ENCODE assay signal across 9 cellular contexts in genomic region chr13:111531505-111531904, GRCh38.
DNase-seq lines count a peak whose midpoint lies in the region; ATAC-seq and TF ChIP-seq lines count a peak whose summit lies in the region.
"Had no signal": no experiment of that assay in that cellular context is flagged by ENCODE, and none has a peak within 500 bp of the region (broad histone marks: within the 10 kb centered on the region; RNA-seq: fewer than 3 reads in every experiment).

No MANE protein-coding gene starts in this region.

- no peak overlapping the region for H4K8ac ChIP-seq in H9 (replicated peaks; ENCODE audit: insufficient read length, low read depth, low read length)

- H3K79me2 ChIP-seq in H9 (ENCODE audit: insufficient read depth, low read length) (no peaks in the 10 kb centered on the region), PC-9 (ENCODE audit: low read depth) (no peaks in the 10 kb centered on the region)

- no peak for ATAC-seq in activated CD8-positive, alpha-beta T cell treated with anti-CD3 and anti-CD28 coated beads, Interleukin-2, amount 10 ng/mL, durations not matched to agents 7 days and 5 days

- no peaks in the 10 kb centered on the region for H3K36me3 Mint-ChIP-seq in H9 (ENCODE audit: insufficient read depth in 1 of 3, low read depth in 3 of 3)
- no peaks in the 10 kb centered on the region for H3K36me3 Mint-ChIP-seq in nephron (ENCODE audit: low read depth)
- no peaks in the 10 kb centered on the region for H3K36me3 Mint-ChIP-seq in CD4-positive, alpha-beta memory T cell
- H3K36me3 Mint-ChIP-seq in activated CD8-positive, alpha-beta T cell treated with anti-CD3 and anti-CD28 coated beads, Interleukin-2, amount 10 ng/mL, durations not matched to agents 7 days and 5 days (ENCODE audit: low read depth), result no peaks in the 10 kb centered on the region
- no peaks in the 10 kb centered on the region for H3K36me3 Mint-ChIP-seq in activated T-helper 2 cell treated with anti-CD3 and anti-CD28 coated beads, Interferon-gamma antibody, Interleukin-2, Interleukin-4, amounts not matched to agents 10 μg/mL and 5 μg/mL and 100 μg/mL, durations not matched to agents 14 hours and 24 hours and 36 hours (ENCODE audit: low read depth)

- H4K5ac ChIP-seq in H9 (ENCODE audit: insufficient read length, low read depth, low read length), result no peak overlapping the region

- peaks cover 6% of the 10 kb centered on the region for H3K23me2 ChIP-seq in H9 (ENCODE audit: insufficient read length, low read depth, low read length, poor library complexity, severe bottlenecking)

- H2BK20ac ChIP-seq in H9 (ENCODE audit: low read depth, low read length, poor library complexity, severe bottlenecking), result no peak overlapping the region

- peaks cover 23% of the 10 kb centered on the region for H3K4me1 ChIP-seq in H9 (ENCODE audit: insufficient read depth, low read length)
- no peaks in the 10 kb centered on the region for H3K4me1 ChIP-seq in PC-9 (replicated peaks; ENCODE audit: insufficient read depth)
- H3K4me1 ChIP-seq in CD4-positive, alpha-beta memory T cell (ENCODE audit: insufficient read depth, low read length), result no peaks in the 10 kb centered on the region

- H2BK5ac ChIP-seq in H9 (ENCODE audit: insufficient read length, low read length), result no peak overlapping the region

- no peaks in the 10 kb centered on the region for H3F3A ChIP-seq in PC-9 (ENCODE audit: insufficient read depth, low read depth)

- no peak overlapping the region for H3K14ac ChIP-seq in H9 (ENCODE audit: insufficient read depth, low read length)

- no peaks in the 10 kb centered on the region; a peak in 1 of 5 replicates for H3K9me3 Mint-ChIP-seq in H9
- H3K9me3 Mint-ChIP-seq in nephron, result no peaks in the 10 kb centered on the region
- H3K9me3 Mint-ChIP-seq in CD4-positive, alpha-beta memory T cell, result peaks cover 0 to 3% (median 0%) of the 10 kb centered on the region in 8 donors
- no peaks in the 10 kb centered on the region for H3K9me3 Mint-ChIP-seq in activated CD8-positive, alpha-beta T cell treated with anti-CD3 and anti-CD28 coated beads, Interleukin-2, amount 10 ng/mL, durations not matched to agents 7 days and 5 days (ENCODE audit: insufficient read depth)
- H3K9me3 Mint-ChIP-seq in activated T-helper 2 cell treated with anti-CD3 and anti-CD28 coated beads, Interferon-gamma antibody, Interleukin-2, Interleukin-4, amounts not matched to agents 10 μg/mL and 5 μg/mL and 100 μg/mL, durations not matched to agents 14 hours and 24 hours and 36 hours, result no peaks in the 10 kb centered on the region

- H3K27me3 Mint-ChIP-seq in H9 (ENCODE audit: low read depth), result peaks cover 72% of the 10 kb centered on the region
- peaks cover 72% of the 10 kb centered on the region for H3K27me3 Mint-ChIP-seq in nephron (ENCODE audit: low read depth)
- H3K27me3 Mint-ChIP-seq in CD4-positive, alpha-beta memory T cell, result peaks cover 27 to 34% of the 10 kb centered on the region in 2 donors
- peaks cover 37% of the 10 kb centered on the region for H3K27me3 Mint-ChIP-seq in activated CD8-positive, alpha-beta T cell treated with anti-CD3 and anti-CD28 coated beads, Interleukin-2, amount 10 ng/mL, durations not matched to agents 7 days and 5 days (ENCODE audit: low read depth)
- peaks cover 44% of the 10 kb centered on the region for H3K27me3 Mint-ChIP-seq in activated T-helper 2 cell treated with anti-CD3 and anti-CD28 coated beads, Interferon-gamma antibody, Interleukin-2, Interleukin-4, amounts not matched to agents 10 μg/mL and 5 μg/mL and 100 μg/mL, durations not matched to agents 14 hours and 24 hours and 36 hours (ENCODE audit: low read depth)

- no CpG with 5 or more reads among the region's 7 CpGs for WGBS in H9 (ENCODE audit: extremely low coverage, insufficient read length, low lambda C conversion rate)

- H3K9ac ChIP-seq in H9 (ENCODE audit: extremely low read depth, insufficient read length, low read length), result no peak overlapping the region

- no peak for DNase-seq in H9
- peak; percentile 70 for DNase-seq in NCI-H187 treated with DMSO at 0.1 percent for 48 hours (lab: John Stamatoyannopoulos, UW)
- DNase-seq in brain microvascular endothelial cell, result peak; percentile 10
- DNase-seq in PC-9, result no peak
- no peak for DNase-seq in CD4-positive, alpha-beta memory T cell
- DNase-seq in activated CD8-positive, alpha-beta T cell treated with anti-CD3 and anti-CD28 coated beads, Interleukin-2, amount 10 ng/mL, durations not matched to agents 7 days and 5 days, result no peak
- DNase-seq in activated T-helper 2 cell treated with anti-CD3 and anti-CD28 coated beads, Interferon-gamma antibody, Interleukin-2, Interleukin-4, amounts not matched to agents 10 μg/mL and 5 μg/mL and 100 μg/mL, durations not matched to agents 14 hours and 24 hours and 36 hours (ENCODE audit: low spot score), result no peak
- DNase-seq: stimulated activated CD4-positive, alpha-beta T cell treated with anti-CD3 and anti-CD28 coated beads, Interleukin-4, amount 100 ng/mL, for 24 hours had no signal

- H3K4me1 Mint-ChIP-seq in H9 (peaks cover 68 to 72% of the 10 kb centered on the region in 2 experiments), nephron (peaks cover 6% of the 10 kb centered on the region)
- H3K4me1 Mint-ChIP-seq in CD4-positive, alpha-beta memory T cell, result peaks cover 0 to 7% (median 2%) of the 10 kb centered on the region in 4 donors
- H3K4me1 Mint-ChIP-seq in activated CD8-positive, alpha-beta T cell treated with anti-CD3 and anti-CD28 coated beads, Interleukin-2, amount 10 ng/mL, durations not matched to agents 7 days and 5 days (ENCODE audit: low read depth), result no peaks in the 10 kb centered on the region
- H3K4me1 Mint-ChIP-seq in activated T-helper 2 cell treated with anti-CD3 and anti-CD28 coated beads, Interferon-gamma antibody, Interleukin-2, Interleukin-4, amounts not matched to agents 10 μg/mL and 5 μg/mL and 100 μg/mL, durations not matched to agents 14 hours and 24 hours and 36 hours (ENCODE audit: low read depth), result no peaks in the 10 kb centered on the region

- POLR2A ChIA-PET in PC-9 (lab: Charles Lee; ENCODE audit: unreplicated experiment), result no interaction called here
- POLR2A ChIA-PET in CD4-positive, alpha-beta memory T cell (lab: Charles Lee; ENCODE audit: partially characterized antibody), result no interaction called here
- POLR2A ChIA-PET in activated CD8-positive, alpha-beta T cell treated with anti-CD3 and anti-CD28 coated beads, Interleukin-2, amount 10 ng/mL, durations not matched to agents 7 days and 5 days (lab: Charles Lee), result no interaction called here

- H3K9me3 ChIP-seq in H9 (ENCODE audit: control insufficient read depth, low read depth, low read length) (no peaks in the 10 kb centered on the region), PC-9 (ENCODE audit: insufficient read depth, low read depth) (no peaks in the 10 kb centered on the region)
- H3K9me3 ChIP-seq in CD4-positive, alpha-beta memory T cell (ENCODE audit: control insufficient read depth in 1 of 2, low read length in 2 of 2), result no peaks in the 10 kb centered on the region

- H3K36me3 ChIP-seq in brain microvascular endothelial cell (replicated peaks), result no peaks in the 10 kb centered on the region
- no peaks in the 10 kb centered on the region for H3K36me3 ChIP-seq in PC-9 (ENCODE audit: low read depth)
- no peaks in the 10 kb centered on the region for H3K36me3 ChIP-seq in CD4-positive, alpha-beta memory T cell (ENCODE audit: insufficient read depth, low read length)

- H3K4me3 ChIP-seq in brain microvascular endothelial cell (ENCODE audit: low read depth, low read length), result no peak overlapping the region
- no peak overlapping the region for H3K4me3 ChIP-seq in PC-9
- H3K4me3 ChIP-seq in CD4-positive, alpha-beta memory T cell (ENCODE audit: low read length in 2 of 2), result no peak overlapping the region

- in situ Hi-C loops in brain microvascular endothelial cell (cut with HindIII; ENCODE audit: low pct_ligation_motif_present, low sequenced_read_pairs), result no loop called here

- no peak overlapping the region for H3K23ac ChIP-seq in H9 (ENCODE audit: insufficient read length, low read depth, low read length)

- H2BK15ac ChIP-seq in H9 (ENCODE audit: low read depth, low read length), result no peak overlapping the region

- no peaks in the 10 kb centered on the region for H4K20me1 ChIP-seq in H9 (ENCODE audit: control insufficient read depth, insufficient read depth, insufficient read length)
- no peaks in the 10 kb centered on the region; the same call in 1 of the 2 replicates for H4K20me1 ChIP-seq in PC-9 (ENCODE audit: insufficient read depth)

- peak overlapping the region; percentile 30 to 43; a peak in 2 of 5 replicates for H3K4me3 Mint-ChIP-seq in H9
- H3K4me3 Mint-ChIP-seq in nephron, result no peak overlapping the region
- no peak overlapping the region for H3K4me3 Mint-ChIP-seq in CD4-positive, alpha-beta memory T cell
- no peak overlapping the region for H3K4me3 Mint-ChIP-seq in activated CD8-positive, alpha-beta T cell treated with anti-CD3 and anti-CD28 coated beads, Interleukin-2, amount 10 ng/mL, durations not matched to agents 7 days and 5 days
- H3K4me3 Mint-ChIP-seq in activated T-helper 2 cell treated with anti-CD3 and anti-CD28 coated beads, Interferon-gamma antibody, Interleukin-2, Interleukin-4, amounts not matched to agents 10 μg/mL and 5 μg/mL and 100 μg/mL, durations not matched to agents 14 hours and 24 hours and 36 hours (ENCODE audit: low read depth), result no peak overlapping the region

- no peak overlapping the region for H2AK5ac ChIP-seq in H9 (ENCODE audit: insufficient read length, low read length)

- H3K9me2 ChIP-seq in PC-9 (ENCODE audit: insufficient read depth), result no peaks in the 10 kb centered on the region

- no peak overlapping the region for H2BK12ac ChIP-seq in H9 (ENCODE audit: insufficient read length, low read depth, low read length)

- peak overlapping the region; percentile 61 for H3K4me2 ChIP-seq in H9 (ENCODE audit: insufficient read depth, insufficient read length, low read length)
- no peak overlapping the region for H3K4me2 ChIP-seq in PC-9

- peak overlapping the region in 1 of 3 experiments; percentile 30; a peak in 1 of 7 replicates for H3K27ac Mint-ChIP-seq in H9
- no peak overlapping the region for H3K27ac Mint-ChIP-seq in nephron
- H3K27ac Mint-ChIP-seq in CD4-positive, alpha-beta memory T cell, result no peak overlapping the region
- H3K27ac Mint-ChIP-seq in activated CD8-positive, alpha-beta T cell treated with anti-CD3 and anti-CD28 coated beads, Interleukin-2, amount 10 ng/mL, durations not matched to agents 7 days and 5 days, result no peak overlapping the region
- no peak overlapping the region for H3K27ac Mint-ChIP-seq in activated T-helper 2 cell treated with anti-CD3 and anti-CD28 coated beads, Interferon-gamma antibody, Interleukin-2, Interleukin-4, amounts not matched to agents 10 μg/mL and 5 μg/mL and 100 μg/mL, durations not matched to agents 14 hours and 24 hours and 36 hours

- TF ChIP-seq CTCF in H9 (conservative IDR thresholded peaks at IDR 0.05), result no peak
- TF ChIP-seq CTCF in brain microvascular endothelial cell (IDR thresholded peaks at IDR 0.05; ENCODE audit: low read depth, low read length, missing control alignments), result no peak
- peak; percentile 44 to 59 (median 52) for TF ChIP-seq CTCF in nephron (IDR thresholded peaks at IDR 0.05; ENCODE audit: unreplicated experiment in 3 of 3)
- TF ChIP-seq CTCF in PC-9 (conservative IDR thresholded peaks at IDR 0.05), result no peak; the same call in 1 of the 2 replicates

- no peak overlapping the region for H2BK120ac ChIP-seq in H9 (ENCODE audit: low read depth, low read length, poor library complexity, severe bottlenecking)

- no peak overlapping the region for H3T11ph ChIP-seq in H9 (ENCODE audit: low read length)

- H3K27me3 ChIP-seq in H9 (ENCODE audit: insufficient read depth, low read length) (peaks cover 15% of the 10 kb centered on the region; the same call in 1 of the 2 replicates), brain microvascular endothelial cell (replicated peaks) (no peaks in the 10 kb centered on the region), PC-9 (ENCODE audit: insufficient read depth, low read depth) (peaks cover 100% of the 10 kb centered on the region)
- H3K27me3 ChIP-seq in CD4-positive, alpha-beta memory T cell (ENCODE audit: insufficient read depth, low read length), result peaks cover 4% of the 10 kb centered on the region

- H3K79me1 ChIP-seq in H9 (ENCODE audit: insufficient read depth, low read depth, low read length, poor library complexity, severe bottlenecking), result no peaks in the 10 kb centered on the region

- no peak overlapping the region for H3K4ac ChIP-seq in H9 (ENCODE audit: low read depth, low read length)

- H3K27ac ChIP-seq in H9 (ENCODE audit: insufficient read length, low read depth, low read length) (no peak overlapping the region), brain microvascular endothelial cell (no peak overlapping the region), PC-9 (no peak overlapping the region)
- no peak overlapping the region for H3K27ac ChIP-seq in CD4-positive, alpha-beta memory T cell (ENCODE audit: low read depth, low read length)

- intact Hi-C loops in PC-9 (cut with micrococcal nuclease; ENCODE audit: unreplicated experiment), result no loop called here
- intact Hi-C loops in CD4-positive, alpha-beta memory T cell (cut with micrococcal nuclease), result no loop called here
- intact Hi-C loops in activated T-helper 2 cell treated with anti-CD3 and anti-CD28 coated beads, Interferon-gamma antibody, Interleukin-2, Interleukin-4, amounts not matched to agents 10 μg/mL and 5 μg/mL and 100 μg/mL, durations not matched to agents 14 hours and 24 hours and 36 hours (cut with micrococcal nuclease), result no loop called here

- H3K18ac ChIP-seq in H9 (ENCODE audit: insufficient read length, low read depth, low read length), result no peak overlapping the region

- H2AFZ ChIP-seq in H9 (ENCODE audit: low read length) (no peak overlapping the region), PC-9 (no peak overlapping the region)

- no peak overlapping the region for H3K56ac ChIP-seq in H9 (ENCODE audit: insufficient read length, low read depth, low read length)

- no TSS peak for BruUV-seq in PC-9 (replicated peaks; lab: Mats Ljungman, UMichigan)

- no peak overlapping the region for H4K91ac ChIP-seq in H9 (ENCODE audit: insufficient read length, low read depth, low read length)

- CTCF ChIA-PET in PC-9 (lab: Charles Lee), result no interaction called here
- CTCF ChIA-PET in CD4-positive, alpha-beta memory T cell (lab: Charles Lee; ENCODE audit: partially characterized antibody), result no interaction called here
- CTCF ChIA-PET in activated CD8-positive, alpha-beta T cell treated with anti-CD3 and anti-CD28 coated beads, Interleukin-2, amount 10 ng/mL, durations not matched to agents 7 days and 5 days (lab: Charles Lee), result no interaction called here

Comparison
In these comparisons a context has a peak if more than half of its experiments do, and no peak if none do; other contexts are left out.
1. DNase-seq: peak in NCI-H187 treated with DMSO at 0.1 percent for 48 hours (single experiment) and brain microvascular endothelial cell (single experiment); none in H9 (single experiment), PC-9 (0 of 2), CD4-positive, alpha-beta memory T cell (0 of 5), activated CD8-positive, alpha-beta T cell treated with anti-CD3 and anti-CD28 coated beads, Interleukin-2, amount 10 ng/mL, durations not matched to agents 7 days and 5 days (single experiment) and activated T-helper 2 cell treated with anti-CD3 and anti-CD28 coated beads, Interferon-gamma antibody, Interleukin-2, Interleukin-4, amounts not matched to agents 10 μg/mL and 5 μg/mL and 100 μg/mL, durations not matched to agents 14 hours and 24 hours and 36 hours (single experiment).
2. H3K4me3 Mint-ChIP-seq: peak in H9 (2 of 2); none in nephron (0 of 3), CD4-positive, alpha-beta memory T cell (0 of 8), activated CD8-positive, alpha-beta T cell treated with anti-CD3 and anti-CD28 coated beads, Interleukin-2, amount 10 ng/mL, durations not matched to agents 7 days and 5 days (single experiment) and activated T-helper 2 cell treated with anti-CD3 and anti-CD28 coated beads, Interferon-gamma antibody, Interleukin-2, Interleukin-4, amounts not matched to agents 10 μg/mL and 5 μg/mL and 100 μg/mL, durations not matched to agents 14 hours and 24 hours and 36 hours (single experiment).
3. CTCF ChIP-seq: peak in nephron (3 of 3); none in H9 (single experiment), brain microvascular endothelial cell (single experiment) and PC-9 (single experiment).